In genomic region chr3:46289961-46290360, GRCh38 we compare ENCODE assay signal across 21 cellular contexts. TPM values are rescaled to one million over a fixed set of nuclear protein-coding genes. Genes with fewer than 3 reads are reported as not detected.
DNase-seq lines count a peak whose midpoint lies in the region; ATAC-seq lines count a peak whose summit lies in the region.
"Had no signal": no experiment of that assay in that cellular context is flagged by ENCODE, and none has a peak within 500 bp of the region (broad histone marks: within the 10 kb centered on the region; RNA-seq: fewer than 3 reads in every experiment).

No MANE protein-coding gene starts in this region.

- peak overlapping the region; percentile 24 for H3K27ac Mint-ChIP-seq in stimulated activated effector memory CD8-positive, alpha-beta T cell treated with anti-CD3 and anti-CD28 coated beads, Interleukin-12 subunit alpha, Interleukin-12 subunit beta, amount 100 ng/mL, for 72 hours
- H3K27ac Mint-ChIP-seq: GM23338 had no signal

- H3K36me3 ChIP-seq in Karpas-422 (ENCODE audit: insufficient read depth, low read length), result no peaks in the 10 kb centered on the region

- no peak overlapping the region for H3K4me3 Mint-ChIP-seq in stimulated activated effector memory CD8-positive, alpha-beta T cell treated with anti-CD3 and anti-CD28 coated beads, Interleukin-12 subunit alpha, Interleukin-12 subunit beta, amount 100 ng/mL, for 72 hours
- H3K4me3 Mint-ChIP-seq: GM23338 had no signal

- no peak overlapping the region for H3K4me2 ChIP-seq in Karpas-422 (ENCODE audit: low read depth, low read length, poor library complexity, severe bottlenecking)
- H3K4me2 ChIP-seq: GM23338 had no signal

- no peak for ATAC-seq in stimulated activated effector memory CD8-positive, alpha-beta T cell treated with anti-CD3 and anti-CD28 coated beads, Interleukin-12 subunit alpha, Interleukin-12 subunit beta, amount 100 ng/mL, for 72 hours
- no peak for ATAC-seq in GM18870 (IDR thresholded peaks at IDR 0.05; ENCODE audit: unreplicated experiment)
- ATAC-seq: GM23338, K562, SK-N-SH treated with all-trans-retinoic acid at 6 μM for 48 hours had no signal

- peaks cover 76% of the 10 kb centered on the region for H3K4me1 Mint-ChIP-seq in stimulated activated effector memory CD8-positive, alpha-beta T cell treated with anti-CD3 and anti-CD28 coated beads, Interleukin-12 subunit alpha, Interleukin-12 subunit beta, amount 100 ng/mL, for 72 hours
- H3K4me1 Mint-ChIP-seq: GM23338 had no signal

- H3K27me3 ChIP-seq in Karpas-422 (ENCODE audit: low read length), result no peaks in the 10 kb centered on the region

- H3K9ac ChIP-seq in Karpas-422 (ENCODE audit: low read length), result no peak overlapping the region

- peaks cover 29% of the 10 kb centered on the region for H3K36me3 Mint-ChIP-seq in stimulated activated effector memory CD8-positive, alpha-beta T cell treated with anti-CD3 and anti-CD28 coated beads, Interleukin-12 subunit alpha, Interleukin-12 subunit beta, amount 100 ng/mL, for 72 hours

- H3K79me2 ChIP-seq in Karpas-422 (ENCODE audit: low read length), result no peaks in the 10 kb centered on the region

- DNase-seq in SIG-M5 treated with dmso at 0.1 percent for 504 hours (lab: John Stamatoyannopoulos, UW; ENCODE audit: unreplicated experiment) (peak; percentile 72), SIG-M5 (lab: John Stamatoyannopoulos, UW) (no peak), MV-4-11 (lab: John Stamatoyannopoulos, UW) (peak; percentile 83), SKM-1 treated with dmso at 0.1 percent for 144 hours (lab: John Stamatoyannopoulos, UW; ENCODE audit: unreplicated experiment) (peak; percentile 29), D341Med (ENCODE audit: low spot score) (no peak), Karpas-422 (no peak)
- DNase-seq in stimulated activated effector memory CD8-positive, alpha-beta T cell treated with anti-CD3 and anti-CD28 coated beads, Interleukin-12 subunit alpha, Interleukin-12 subunit beta, amount 100 ng/mL, for 72 hours (ENCODE audit: low spot score in 2 of 2), result no peak
- DNase-seq: DMS 273 treated with DMSO at 0.1 percent for 48 hours, GF-D8, NCI-H1436, NCI-H2029 treated with DMSO at 0.1 percent for 48 hours, NCI-H2171 treated with DMSO at 0.1 percent for 48 hours, NCI-H446 treated with DMSO at 0.1 percent for 48 hours, NCI-H748 treated with DMSO at 0.1 percent for 48 hours, Right ventricle myocardium superior had no signal

- no peak overlapping the region for H2AFZ ChIP-seq in Karpas-422 (ENCODE audit: low read length)
- H2AFZ ChIP-seq: GM23338 had no signal

- H3K4me3 ChIP-seq in Karpas-422 (ENCODE audit: low read length), result no peak overlapping the region
- H3K4me3 ChIP-seq: GM23338, K562 had no signal

- no peak overlapping the region for H3K27ac ChIP-seq in Karpas-422 (ENCODE audit: low read length)
- H3K27ac ChIP-seq: 22Rv1 had no signal

- H3K9me3 ChIP-seq in Karpas-422 (ENCODE audit: low read length), result no peaks in the 10 kb centered on the region

- H3K9me3 Mint-ChIP-seq in stimulated activated effector memory CD8-positive, alpha-beta T cell treated with anti-CD3 and anti-CD28 coated beads, Interleukin-12 subunit alpha, Interleukin-12 subunit beta, amount 100 ng/mL, for 72 hours, result no peaks in the 10 kb centered on the region
- H3K9me3 Mint-ChIP-seq: GM23338 had no signal

- no peaks in the 10 kb centered on the region for H4K20me1 ChIP-seq in Karpas-422 (ENCODE audit: insufficient read depth, low read depth, low read length)

- H3K4me1 ChIP-seq in Karpas-422 (ENCODE audit: low read length), result no peaks in the 10 kb centered on the region

- no peaks in the 10 kb centered on the region for H3K9me2 ChIP-seq in Karpas-422 (replicated peaks; ENCODE audit: insufficient read depth, low read length)

RNA-seq across cellular contexts. Expression of gene CCR3, which starts 47.7 kb away (rescaled TPM):
- total RNA-seq in Karpas-422 (2014; rRNA removed; shearing (Covaris generic); ENCODE audit: low replicate concordance), result not detected in 2 replicates
- total RNA-seq: Daoy, GM23338, K562, Right ventricle myocardium superior had no signal

Comparison
In these comparisons a context has a peak if more than half of its experiments do, and no peak if none do; other contexts are left out.
1. DNase-seq: peak in SIG-M5 treated with dmso at 0.1 percent for 504 hours (single experiment), MV-4-11 (single experiment) and SKM-1 treated with dmso at 0.1 percent for 144 hours (single experiment); none in SIG-M5 (single experiment), stimulated activated effector memory CD8-positive, alpha-beta T cell treated with anti-CD3 and anti-CD28 coated beads, Interleukin-12 subunit alpha, Interleukin-12 subunit beta, amount 100 ng/mL, for 72 hours (0 of 2), D341Med (single experiment) and Karpas-422 (single experiment).